ENCODE assay signal across 8 cellular contexts in genomic region chr1:179954494-179955317, GRCh38. TPM values are rescaled to one million over a fixed set of nuclear protein-coding genes. Genes with fewer than 3 reads are reported as not detected.
DNase-seq lines count a peak whose midpoint lies in the region; ATAC-seq, FAIRE-seq and TF ChIP-seq lines count a peak whose summit lies in the region.

CEP350 (plus strand) TSS chr1:179954810; CDS start chr1:179986182, 31,372 bp downstream.

- H3K4me3 ChIP-seq in ascending aorta (peak within 1 kb of the TSS; percentile 81 to 94), right atrium auricular region (peak within 1 kb of the TSS; percentile 96 to 98), psoas muscle (peak within 1 kb of the TSS; percentile 97)

- no peaks in the 10 kb centered on the region for H3K9me3 ChIP-seq in ascending aorta
- H3K9me3 ChIP-seq in right atrium auricular region, result no peaks in the 10 kb centered on the region
- no peaks in the 10 kb centered on the region for H3K9me3 ChIP-seq in psoas muscle

- H3K27me3 Mint-ChIP-seq in T-helper 2 cell treated with Interferon-gamma antibody and Interleukin-4, amounts not matched to agents 5 μg/mL and 100 μg/mL, for 36 hours (ENCODE audit: low read depth), result no peaks in the 10 kb centered on the region

- H3K36me3 ChIP-seq in ascending aorta (no peaks in the 10 kb centered on the region), right atrium auricular region (no peaks in the 10 kb centered on the region), psoas muscle (ENCODE audit: insufficient read depth in 1 of 2, low read depth in 1 of 2) (no peaks in the 10 kb centered on the region)

- peaks cover 1% of the 10 kb centered on the region for H3K36me3 Mint-ChIP-seq in T-helper 2 cell treated with Interferon-gamma antibody and Interleukin-4, amounts not matched to agents 5 μg/mL and 100 μg/mL, for 36 hours (ENCODE audit: low read depth)

- intact Hi-C loops in ascending aorta (cut with DNase I), result loop anchor here (1.0 to 10.0 kb wide), 4 partner anchors 14 to 200 kb away; partner anchors contain the start of genes QSOX1 and TOR1AIP1
- intact Hi-C loops in psoas muscle (cut with DNase I), result loop anchor here (2.0 kb wide), 1 partner anchor 72 kb away; the partner anchor contains the start of gene TOR1AIP1 (in 2 of the 2)

- peak within 1 kb of the TSS; percentile 100 for H3K27ac Mint-ChIP-seq in T-helper 2 cell treated with Interferon-gamma antibody and Interleukin-4, amounts not matched to agents 5 μg/mL and 100 μg/mL, for 36 hours

- H3K27me3 ChIP-seq in ascending aorta, result no peaks in the 10 kb centered on the region
- H3K27me3 ChIP-seq in right atrium auricular region, result no peaks in the 10 kb centered on the region
- H3K27me3 ChIP-seq in psoas muscle (ENCODE audit: insufficient read depth in 3 of 3, low read length in 2 of 3), result no peaks in the 10 kb centered on the region

- H3K9me3 Mint-ChIP-seq in T-helper 2 cell treated with Interferon-gamma antibody and Interleukin-4, amounts not matched to agents 5 μg/mL and 100 μg/mL, for 36 hours, result no peaks in the 10 kb centered on the region

- H3K27ac ChIP-seq in ascending aorta, result peak within 1 kb of the TSS; percentile 92 to 98
- H3K27ac ChIP-seq in right atrium auricular region, result peak within 1 kb of the TSS; percentile 98 to 99
- peak within 1 kb of the TSS; percentile 99 for H3K27ac ChIP-seq in psoas muscle

- ATAC-seq in GM18502 (IDR thresholded peaks at IDR 0.05; ENCODE audit: poor library complexity, unreplicated experiment), result peak; percentile 91
- ATAC-seq in HG02970 (IDR thresholded peaks at IDR 0.05; ENCODE audit: low FRiP score, unreplicated experiment), result peak; percentile 92
- peak; percentile 94 to 98 (median 97) for ATAC-seq in psoas muscle

- peak; percentile 82 for FAIRE-seq in urothelium cell line (lab: Jason Lieb, UNC)

- peak within 1 kb of the TSS; percentile 93 for H3K4me3 Mint-ChIP-seq in T-helper 2 cell treated with Interferon-gamma antibody and Interleukin-4, amounts not matched to agents 5 μg/mL and 100 μg/mL, for 36 hours

- WGBS in psoas muscle, 3 donors, result 0% methylated on average over 63 to 73 of the region's 73 CpGs

- no peak for TF ChIP-seq CTCF in ascending aorta (IDR thresholded peaks at IDR 0.05)
- TF ChIP-seq CTCF in right atrium auricular region (IDR thresholded peaks at IDR 0.05), result no peak
- no peak for TF ChIP-seq CTCF in psoas muscle (IDR thresholded peaks at IDR 0.05)

- H3K4me1 Mint-ChIP-seq in T-helper 2 cell treated with Interferon-gamma antibody and Interleukin-4, amounts not matched to agents 5 μg/mL and 100 μg/mL, for 36 hours (ENCODE audit: low read depth), result peaks cover 37% of the 10 kb centered on the region

- peak; percentile 96 for DNase-seq in NCI-H1930 (lab: John Stamatoyannopoulos, UW)
- peak; percentile 97 for DNase-seq in T-helper 2 cell treated with Interferon-gamma antibody and Interleukin-4, amounts not matched to agents 5 μg/mL and 100 μg/mL, for 36 hours (ENCODE audit: low spot score)
- peak; percentile 91 to 99 for DNase-seq in ascending aorta (ENCODE audit: low spot score in 2 of 2)
- peak; percentile 97 for DNase-seq in right atrium auricular region (ENCODE audit: low spot score)
- peak; percentile 98 to 99 for DNase-seq in psoas muscle
- peak; percentile 94 for DNase-seq in urothelium cell line (ENCODE audit: low spot score)

- H3K4me1 ChIP-seq in ascending aorta (peaks cover 0 to 16% of the 10 kb centered on the region in 2 donors), right atrium auricular region (peaks cover 0 to 35% of the 10 kb centered on the region in 2 donors), psoas muscle (peaks cover 24% of the 10 kb centered on the region)

RNA-seq across cellular contexts. Expression of gene CEP350, which starts in this region (rescaled TPM):
- total RNA-seq in ascending aorta (37.8 TPM), right atrium auricular region (10 to 100 TPM; 55.3 to 56.1 TPM), psoas muscle (10 to 100 TPM; 52.8 to 65.3 (median 61.0) TPM)
- polyA plus RNA-seq in psoas muscle, result 10 to 100 TPM in 2 of 3 donors, 1 to 10 TPM in 1; 5.1 to 33.9 (median 11.1) TPM

Comparison
In these comparisons a context has a peak if more than half of its experiments do, and no peak if none do; other contexts are left out.
1. Peak in every context shown above with its lines: DNase-seq, ATAC-seq, H3K4me3 ChIP-seq and H3K27ac ChIP-seq.